Comparison of ENCODE assay signal across 22 cellular contexts in genomic region chr6:130846507-130846906, GRCh38. TPM values are rescaled to one million over a fixed set of nuclear protein-coding genes. Genes with fewer than 3 reads are reported as not detected.
DNase-seq lines count a peak whose midpoint lies in the region; ATAC-seq and TF ChIP-seq lines count a peak whose summit lies in the region.
"Had no signal": no experiment of that assay in that cellular context is flagged by ENCODE, and none has a peak within 500 bp of the region (broad histone marks: within the 10 kb centered on the region; RNA-seq: fewer than 3 reads in every experiment).

No MANE protein-coding gene starts in this region.

- H4K20me1 ChIP-seq in BLaER1: no peaks in the 10 kb centered on the region

- no peaks in the 10 kb centered on the region for H3K27me3 Mint-ChIP-seq in nephron progenitor cell (ENCODE audit: low read depth, poor library complexity)
- H3K27me3 Mint-ChIP-seq in activated naive CD8-positive, alpha-beta T cell treated with anti-CD3 and anti-CD28 coated beads, Interleukin-2, amount 50 U/mL, for 24 hours: no peaks in the 10 kb centered on the region
- no peaks in the 10 kb centered on the region for H3K27me3 Mint-ChIP-seq in activated naive CD4-positive, alpha-beta T cell treated with anti-CD3 and anti-CD28 coated beads for 36 hours (ENCODE audit: low read depth)

- CTCF ChIA-PET in activated naive CD4-positive, alpha-beta T cell treated with anti-CD3 and anti-CD28 coated beads for 36 hours (lab: Charles Lee): interaction anchor here (1.4 kb wide), 1 partner anchor 25 kb away, joined by 9 read pairs; no protein-coding TSS in a partner anchor

- TF ChIP-seq POLR2A in heart left ventricle (IDR thresholded peaks at IDR 0.05) (no peak), esophagus squamous epithelium (IDR thresholded peaks at IDR 0.05) (no peak)

- TF ChIP-seq CTCF in left ventricle myocardium inferior (IDR thresholded peaks at IDR 0.05; ENCODE audit: borderline replicate concordance): no peak
- TF ChIP-seq CTCF in heart left ventricle (IDR thresholded peaks at IDR 0.05): no peak
- no peak for TF ChIP-seq CTCF in nephron progenitor cell (IDR thresholded peaks at IDR 0.05)
- no peak for TF ChIP-seq CTCF in esophagus squamous epithelium (IDR thresholded peaks at IDR 0.05)

- H3K27ac Mint-ChIP-seq in nephron progenitor cell: peak overlapping the region; percentile 69
- H3K27ac Mint-ChIP-seq in activated naive CD8-positive, alpha-beta T cell treated with anti-CD3 and anti-CD28 coated beads, Interleukin-2, amount 50 U/mL, for 24 hours: no peak overlapping the region
- no peak overlapping the region for H3K27ac Mint-ChIP-seq in activated naive CD4-positive, alpha-beta T cell treated with anti-CD3 and anti-CD28 coated beads for 36 hours
- H3K27ac Mint-ChIP-seq: CD8-positive, alpha-beta T cell had no signal

- H3K36me3 ChIP-seq in left ventricle myocardium inferior: peaks cover 1% of the 10 kb centered on the region
- peaks cover 0 to 9% (median 0%) of the 10 kb centered on the region in 9 donors for H3K36me3 ChIP-seq in heart left ventricle
- peaks cover 11% of the 10 kb centered on the region for H3K36me3 ChIP-seq in BLaER1
- H3K36me3 ChIP-seq in SK-N-MC (ENCODE audit: insufficient read depth, low read length): no peaks in the 10 kb centered on the region
- H3K36me3 ChIP-seq in esophagus squamous epithelium: no peaks in the 10 kb centered on the region

- H3K4me1 ChIP-seq in left ventricle myocardium inferior (peaks cover 17% of the 10 kb centered on the region), heart left ventricle (peaks cover 0 to 37% (median 4%) of the 10 kb centered on the region in 12 donors), BLaER1 (peaks cover 77% of the 10 kb centered on the region), esophagus squamous epithelium (no peaks in the 10 kb centered on the region)
- H3K4me1 ChIP-seq: A549, Caco-2 had no signal

- H3K4me3 ChIP-seq in left ventricle myocardium inferior (no peak overlapping the region), heart left ventricle (no peak overlapping the region), BLaER1 (no peak overlapping the region), SK-N-MC (no peak overlapping the region), esophagus squamous epithelium (no peak overlapping the region)
- H3K4me3 ChIP-seq: A549, GM23248 had no signal

- no peaks in the 10 kb centered on the region for H3K9me3 Mint-ChIP-seq in nephron progenitor cell
- no peaks in the 10 kb centered on the region for H3K9me3 Mint-ChIP-seq in activated naive CD8-positive, alpha-beta T cell treated with anti-CD3 and anti-CD28 coated beads, Interleukin-2, amount 50 U/mL, for 24 hours
- H3K9me3 Mint-ChIP-seq in activated naive CD4-positive, alpha-beta T cell treated with anti-CD3 and anti-CD28 coated beads for 36 hours: no peaks in the 10 kb centered on the region
- H3K9me3 Mint-ChIP-seq: CD14-positive monocyte; CD8-positive, alpha-beta T cell had no signal

- WGBS in heart left ventricle, 4 donors: 69 to 83% (median 79%) methylated on average over 1 of the region's 1 CpG
- 84 to 85% methylated on average over 1 of the region's 1 CpG for WGBS in esophagus squamous epithelium, 2 donors

- H3K4me3 Mint-ChIP-seq in nephron progenitor cell: no peak overlapping the region
- no peak overlapping the region for H3K4me3 Mint-ChIP-seq in activated naive CD8-positive, alpha-beta T cell treated with anti-CD3 and anti-CD28 coated beads, Interleukin-2, amount 50 U/mL, for 24 hours
- H3K4me3 Mint-ChIP-seq in activated naive CD4-positive, alpha-beta T cell treated with anti-CD3 and anti-CD28 coated beads for 36 hours: no peak overlapping the region
- H3K4me3 Mint-ChIP-seq: CD14-positive monocyte; CD8-positive, alpha-beta T cell had no signal

- H3K4me2 ChIP-seq in BLaER1: peak overlapping the region; percentile 85
- H3K4me2 ChIP-seq: A549 had no signal

- peaks cover 26% of the 10 kb centered on the region for H3K4me1 Mint-ChIP-seq in nephron progenitor cell
- H3K4me1 Mint-ChIP-seq in activated naive CD8-positive, alpha-beta T cell treated with anti-CD3 and anti-CD28 coated beads, Interleukin-2, amount 50 U/mL, for 24 hours: peaks cover 5% of the 10 kb centered on the region
- H3K4me1 Mint-ChIP-seq in activated naive CD4-positive, alpha-beta T cell treated with anti-CD3 and anti-CD28 coated beads for 36 hours (ENCODE audit: low read depth): peaks cover 3% of the 10 kb centered on the region
- H3K4me1 Mint-ChIP-seq: CD14-positive monocyte had no signal

- ATAC-seq in heart left ventricle: no peak
- no peak for ATAC-seq in activated naive CD8-positive, alpha-beta T cell treated with anti-CD3 and anti-CD28 coated beads, Interleukin-2, amount 50 U/mL, for 24 hours
- ATAC-seq: A549; CD8-positive, alpha-beta T cell had no signal

- H3K27ac ChIP-seq in left ventricle myocardium inferior (replicated peaks) (peak overlapping the region; percentile 39), heart left ventricle (no peak overlapping the region), BLaER1 (peak overlapping the region; percentile 82), SK-N-MC (peak overlapping the region; percentile 17; the same call in 1 of the 2 replicates), esophagus squamous epithelium (no peak overlapping the region)
- H3K27ac ChIP-seq: A549, GM23248 had no signal

- DNase-seq in left ventricle myocardium inferior (no peak), heart left ventricle (no peak), SK-N-MC (ENCODE audit: low read depth, low spot score) (no peak), nephron progenitor cell (no peak), esophagus squamous epithelium (lab: John Stamatoyannopoulos, UW) (no peak)
- no peak for DNase-seq in activated naive CD8-positive, alpha-beta T cell treated with anti-CD3 and anti-CD28 coated beads, Interleukin-2, amount 50 U/mL, for 24 hours
- DNase-seq in activated naive CD4-positive, alpha-beta T cell treated with anti-CD3 and anti-CD28 coated beads for 36 hours: no peak
- DNase-seq: 8988T; ACHN; AML-193; Caco-2; CD8-positive, alpha-beta T cell; DMS153; DND-41; GM23248; H7; HCEC 1CT had no signal

- peak overlapping the region; percentile 42 for H3K9ac ChIP-seq in BLaER1
- no peak overlapping the region for H3K9ac ChIP-seq in SK-N-MC (ENCODE audit: insufficient read length)
- H3K9ac ChIP-seq: GM23248 had no signal

- intact Hi-C loops in left ventricle myocardium inferior (cut with micrococcal nuclease) (no loop called here), heart left ventricle (cut with DNase I) (loop anchor here in 6 of 10 donors (10.0 kb wide), 1 partner anchor 522 kb away; no protein-coding TSS in a partner anchor), esophagus squamous epithelium (cut with DNase I) (no loop called here)
- intact Hi-C loops in activated naive CD4-positive, alpha-beta T cell treated with anti-CD3 and anti-CD28 coated beads for 36 hours (cut with micrococcal nuclease): no loop called here

- H3K27me3 ChIP-seq in left ventricle myocardium inferior (ENCODE audit: low read depth): no peaks in the 10 kb centered on the region
- H3K27me3 ChIP-seq in heart left ventricle: no peaks in the 10 kb centered on the region
- H3K27me3 ChIP-seq in BLaER1: no peaks in the 10 kb centered on the region
- H3K27me3 ChIP-seq in esophagus squamous epithelium: no peaks in the 10 kb centered on the region

- no peaks in the 10 kb centered on the region for H3K36me3 Mint-ChIP-seq in nephron progenitor cell (ENCODE audit: low read depth)
- no peaks in the 10 kb centered on the region for H3K36me3 Mint-ChIP-seq in activated naive CD8-positive, alpha-beta T cell treated with anti-CD3 and anti-CD28 coated beads, Interleukin-2, amount 50 U/mL, for 24 hours (ENCODE audit: low read depth)
- H3K36me3 Mint-ChIP-seq in activated naive CD4-positive, alpha-beta T cell treated with anti-CD3 and anti-CD28 coated beads for 36 hours (ENCODE audit: low read depth): no peaks in the 10 kb centered on the region
- H3K36me3 Mint-ChIP-seq: CD14-positive monocyte; CD8-positive, alpha-beta T cell had no signal

- no peaks in the 10 kb centered on the region for H3K9me3 ChIP-seq in left ventricle myocardium inferior (replicated peaks)
- H3K9me3 ChIP-seq in heart left ventricle: no peaks in the 10 kb centered on the region
- H3K9me3 ChIP-seq in BLaER1: no peaks in the 10 kb centered on the region
- no peaks in the 10 kb centered on the region for H3K9me3 ChIP-seq in SK-N-MC (ENCODE audit: low read depth, low read length)
- no peaks in the 10 kb centered on the region for H3K9me3 ChIP-seq in esophagus squamous epithelium
- H3K9me3 ChIP-seq: A549, Caco-2 had no signal

RNA-seq across cellular contexts. Expression of gene SMLR1, which starts 19.3 kb away (rescaled TPM):
- not detected for total RNA-seq in left ventricle myocardium inferior
- not detected for total RNA-seq in heart left ventricle
- not detected for polyA plus RNA-seq in heart left ventricle
- not detected for total RNA-seq in esophagus squamous epithelium
- not detected for total RNA-seq in activated naive CD4-positive, alpha-beta T cell treated with anti-CD3 and anti-CD28 coated beads for 36 hours
- total RNA-seq: CD8-positive, alpha-beta T cell; GM23248; H1; H7 had no signal
- polyA plus RNA-seq: BJ, CD14-positive monocyte, GM23248, H1 had no signal

Comparison
In these comparisons a context has a peak if more than half of its experiments do, and no peak if none do; other contexts are left out.
1. H3K27ac ChIP-seq: peak in left ventricle myocardium inferior (single experiment), BLaER1 (single experiment) and SK-N-MC (single experiment); none in heart left ventricle (0 of 12) and esophagus squamous epithelium (0 of 4).
2. intact Hi-C loops: an anchor here in heart left ventricle (10.0 kb wide); none called in left ventricle myocardium inferior, esophagus squamous epithelium and activated naive CD4-positive, alpha-beta T cell treated with anti-CD3 and anti-CD28 coated beads for 36 hours.